Comparison of ENCODE assay signal across 8 cellular contexts in the genomic region with DNA sequence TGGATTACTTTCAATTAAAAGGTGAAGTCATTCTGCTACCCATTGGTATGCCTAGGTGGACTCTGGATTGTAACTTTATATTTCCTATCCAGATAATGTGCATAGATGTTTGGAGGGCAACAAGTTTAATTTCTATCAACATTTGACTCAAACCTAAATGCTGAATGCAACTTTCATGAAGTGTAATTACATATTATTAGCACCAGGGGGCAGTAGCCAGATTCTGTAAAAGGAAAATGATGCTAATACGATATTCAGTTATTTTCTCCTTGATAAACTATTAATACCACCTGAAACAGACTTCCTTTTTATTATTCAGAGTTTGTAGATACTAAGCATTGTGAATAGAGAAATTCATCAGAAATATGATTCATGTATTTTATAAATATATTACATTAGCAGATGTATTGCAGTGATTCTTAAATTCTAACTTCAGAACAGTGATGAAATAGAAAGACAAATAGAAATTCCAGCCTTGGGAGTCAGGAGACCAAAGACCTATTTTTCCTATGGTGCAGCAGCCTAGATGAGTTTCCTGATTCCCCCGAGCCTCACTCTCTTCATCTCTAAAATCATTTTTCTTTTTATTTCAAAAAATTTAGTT.
DNase-seq lines count a peak whose midpoint lies in the region; ATAC-seq and TF ChIP-seq lines count a peak whose summit lies in the region.

No MANE protein-coding gene starts in this region.

- ATAC-seq in HG03108 (IDR thresholded peaks at IDR 0.05; ENCODE audit: unreplicated experiment) (no peak), GM21528 (IDR thresholded peaks at IDR 0.05; ENCODE audit: low FRiP score, unreplicated experiment) (no peak)

- no peak for TF ChIP-seq POLR2A in breast epithelium (IDR thresholded peaks at IDR 0.05)

- H3K9me3 ChIP-seq in breast epithelium (no peaks in the 10 kb centered on the region), Caco-2 (no peaks in the 10 kb centered on the region)

- CTCF ChIA-PET in Caco-2 (lab: Charles Lee) = no interaction called here

- POLR2A ChIA-PET in Caco-2 (lab: Charles Lee) = no interaction called here

- no TSS peak for BruUV-seq in Caco-2 (replicated peaks; lab: Mats Ljungman, UMichigan)

- no peak overlapping the region for H3K27ac ChIP-seq in breast epithelium

- DNase-seq in GM06990 (ENCODE audit: extremely low read depth, insufficient read length) (no peak), NCI-H146 treated with DMSO at 0.1 percent for 48 hours (lab: John Stamatoyannopoulos, UW; ENCODE audit: unreplicated experiment) (peak; percentile 58), breast epithelium (ENCODE audit: low spot score in 2 of 2) (no peak), midbrain (lab: John Stamatoyannopoulos, UW) (peak; percentile 30), cerebellum (ENCODE audit: low spot score) (no peak), Caco-2 (no peak)

- H3K4me1 Mint-ChIP-seq in Caco-2 (ENCODE audit: low read depth, unreplicated experiment) = no peaks in the 10 kb centered on the region

- peaks cover 6% of the 10 kb centered on the region for H3K27me3 Mint-ChIP-seq in Caco-2 (ENCODE audit: insufficient read depth, unreplicated experiment)

- no peak overlapping the region for H3K4me3 Mint-ChIP-seq in Caco-2 (ENCODE audit: unreplicated experiment)

- TF ChIP-seq CTCF in GM06990 (IDR thresholded peaks at IDR 0.05; ENCODE audit: insufficient read depth, low read length, poor library complexity, severe bottlenecking) (peak; percentile 50), breast epithelium (IDR thresholded peaks at IDR 0.05) (peak; percentile 60 to 65 (median 62)), Caco-2 (IDR thresholded peaks at IDR 0.05; ENCODE audit: insufficient read depth in 1 of 2, low read depth in 1 of 2, low read length in 1 of 2, severe bottlenecking in 1 of 2, unreplicated experiment in 1 of 2) (peak in 1 of 2 experiments; percentile 34)

- no peaks in the 10 kb centered on the region for H3K36me3 ChIP-seq in GM06990 (ENCODE audit: control insufficient read depth, insufficient read depth, low read length)
- H3K36me3 ChIP-seq in breast epithelium = no peaks in the 10 kb centered on the region
- H3K36me3 ChIP-seq in Caco-2 (ENCODE audit: control insufficient read depth, insufficient read depth, low read length) = no peaks in the 10 kb centered on the region

- no peaks in the 10 kb centered on the region for H3K36me3 Mint-ChIP-seq in Caco-2 (ENCODE audit: insufficient read depth, unreplicated experiment)

- intact Hi-C loops in breast epithelium (cut with DNase I; ENCODE audit: low total_unique reads) (loop anchor here (10.0 kb wide), 1 partner anchor 840 kb away; no protein-coding TSS in a partner anchor), Caco-2 (cut with micrococcal nuclease; ENCODE audit: unreplicated experiment) (loop anchor here (1.0 kb wide), 2 partner anchors 112 to 231 kb away; no protein-coding TSS in a partner anchor)

- H3K4me3 ChIP-seq in GM06990 (replicated peaks; ENCODE audit: low read depth, low read length) = no peak overlapping the region
- H3K4me3 ChIP-seq in breast epithelium = no peak overlapping the region
- H3K4me3 ChIP-seq in Caco-2 (ENCODE audit: low read depth, low read length) = no peak overlapping the region

- no peak overlapping the region for H3K27ac Mint-ChIP-seq in Caco-2 (ENCODE audit: unreplicated experiment)

- H3K9me3 Mint-ChIP-seq in Caco-2 (ENCODE audit: unreplicated experiment) = no peaks in the 10 kb centered on the region

- H3K27me3 ChIP-seq in GM06990 (replicated peaks; ENCODE audit: control insufficient read depth, insufficient read depth, low read length) (no peaks in the 10 kb centered on the region), breast epithelium (no peaks in the 10 kb centered on the region), Caco-2 (replicated peaks; ENCODE audit: control insufficient read depth, insufficient read depth, low read length) (no peaks in the 10 kb centered on the region)

- H3K4me1 ChIP-seq in breast epithelium = no peaks in the 10 kb centered on the region
- H3K4me1 ChIP-seq in Caco-2 = no peaks in the 10 kb centered on the region

Comparison
In these comparisons a context has a peak if more than half of its experiments do, and no peak if none do; other contexts are left out.
1. DNase-seq: peak in NCI-H146 treated with DMSO at 0.1 percent for 48 hours (single experiment) and midbrain (single experiment); none in GM06990 (single experiment), breast epithelium (0 of 2), cerebellum (single experiment) and Caco-2 (0 of 2).